Comparison of ENCODE assay signal across 8 cellular contexts in the genomic region with DNA sequence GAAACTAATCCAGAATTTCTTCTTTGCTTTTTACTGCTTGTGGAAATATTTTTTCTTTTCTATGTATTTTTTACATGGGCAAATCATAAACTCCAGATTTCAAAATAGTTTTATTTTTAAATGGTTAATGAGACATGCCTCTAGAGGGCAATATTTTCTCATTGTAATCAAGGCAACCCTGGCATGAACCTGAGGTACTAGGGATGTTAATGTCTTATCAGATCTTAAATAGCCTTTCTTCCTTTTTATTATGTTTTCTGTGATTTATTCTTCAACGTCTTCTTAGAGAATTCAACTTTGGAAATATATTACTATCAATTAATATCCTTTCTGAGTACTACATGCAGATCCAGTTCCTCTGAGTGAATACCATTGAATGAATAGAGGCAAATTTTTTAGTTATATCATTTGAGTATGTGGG.
DNase-seq lines count a peak whose midpoint lies in the region; ATAC-seq, FAIRE-seq and TF ChIP-seq lines count a peak whose summit lies in the region.

No MANE protein-coding gene starts in this region.

- H3K27ac ChIP-seq in SJCRH30: no peak overlapping the region
- H3K27ac ChIP-seq in small intestine (ENCODE audit: low read depth in 1 of 2, low read length in 1 of 2): no peak overlapping the region

- peaks cover 3% of the 10 kb centered on the region for H3K27me3 Mint-ChIP-seq in activated T-helper 1 cell treated with anti-CD3 and anti-CD28 coated beads, Interleukin-12 subunit alpha, Interleukin-12 subunit beta, Interleukin-2, Interleukin-4 antibody, amounts not matched to agents 30 ng/mL and 10 ng/mL and 1 ng/mL, durations not matched to agents 14 hours and 24 hours and 36 hours (ENCODE audit: insufficient read depth)

- H3K36me3 Mint-ChIP-seq in activated T-helper 1 cell treated with anti-CD3 and anti-CD28 coated beads, Interleukin-12 subunit alpha, Interleukin-12 subunit beta, Interleukin-2, Interleukin-4 antibody, amounts not matched to agents 30 ng/mL and 10 ng/mL and 1 ng/mL, durations not matched to agents 14 hours and 24 hours and 36 hours (ENCODE audit: low read depth): peaks cover 2% of the 10 kb centered on the region

- H3K4me1 Mint-ChIP-seq in activated T-helper 1 cell treated with anti-CD3 and anti-CD28 coated beads, Interleukin-12 subunit alpha, Interleukin-12 subunit beta, Interleukin-2, Interleukin-4 antibody, amounts not matched to agents 30 ng/mL and 10 ng/mL and 1 ng/mL, durations not matched to agents 14 hours and 24 hours and 36 hours (ENCODE audit: low read depth): peaks cover 4% of the 10 kb centered on the region

- peak; percentile 91 for FAIRE-seq in small intestine (lab: Jason Lieb, UNC)

- DNase-seq in DMS114 treated with DMSO at 0.1 percent for 48 hours (lab: John Stamatoyannopoulos, UW; ENCODE audit: unreplicated experiment) (peak; percentile 23), HuH-7.5 (ENCODE audit: low spot score) (peak; percentile 10), SJCRH30 (peak; percentile 18 to 70), fibroblast of the aortic adventitia (ENCODE audit: low read depth) (peak; percentile 75), small intestine (peak; percentile 35)
- no peak for DNase-seq in activated T-helper 1 cell treated with anti-CD3 and anti-CD28 coated beads, Interleukin-12 subunit alpha, Interleukin-12 subunit beta, Interleukin-2, Interleukin-4 antibody, amounts not matched to agents 30 ng/mL and 10 ng/mL and 1 ng/mL, durations not matched to agents 14 hours and 24 hours and 36 hours (ENCODE audit: low spot score)
- DNase-seq in stimulated activated CD4-positive, alpha-beta T cell treated with anti-CD3 and anti-CD28 coated beads, Interleukin-2, amount 100 ng/mL, for 24 hours: no peak

- H3K9me3 Mint-ChIP-seq in activated T-helper 1 cell treated with anti-CD3 and anti-CD28 coated beads, Interleukin-12 subunit alpha, Interleukin-12 subunit beta, Interleukin-2, Interleukin-4 antibody, amounts not matched to agents 30 ng/mL and 10 ng/mL and 1 ng/mL, durations not matched to agents 14 hours and 24 hours and 36 hours: peaks cover 3% of the 10 kb centered on the region

- H3K27ac Mint-ChIP-seq in activated T-helper 1 cell treated with anti-CD3 and anti-CD28 coated beads, Interleukin-12 subunit alpha, Interleukin-12 subunit beta, Interleukin-2, Interleukin-4 antibody, amounts not matched to agents 30 ng/mL and 10 ng/mL and 1 ng/mL, durations not matched to agents 14 hours and 24 hours and 36 hours: no peak overlapping the region

- ATAC-seq in HG03520 (IDR thresholded peaks at IDR 0.05; ENCODE audit: unreplicated experiment): no peak

- H3K36me3 ChIP-seq in SJCRH30: no peaks in the 10 kb centered on the region
- H3K36me3 ChIP-seq in small intestine (ENCODE audit: control insufficient read depth in 2 of 2, insufficient read depth in 2 of 2, low read length in 2 of 2): no peaks in the 10 kb centered on the region

- peak; percentile 34 for TF ChIP-seq CTCF in fibroblast of the aortic adventitia (IDR thresholded peaks at IDR 0.05; ENCODE audit: insufficient read depth, low read length)

- H3K4me3 Mint-ChIP-seq in activated T-helper 1 cell treated with anti-CD3 and anti-CD28 coated beads, Interleukin-12 subunit alpha, Interleukin-12 subunit beta, Interleukin-2, Interleukin-4 antibody, amounts not matched to agents 30 ng/mL and 10 ng/mL and 1 ng/mL, durations not matched to agents 14 hours and 24 hours and 36 hours: no peak overlapping the region

- intact Hi-C loops in activated T-helper 1 cell treated with anti-CD3 and anti-CD28 coated beads, Interleukin-12 subunit alpha, Interleukin-12 subunit beta, Interleukin-2, Interleukin-4 antibody, amounts not matched to agents 30 ng/mL and 10 ng/mL and 1 ng/mL, durations not matched to agents 14 hours and 24 hours and 36 hours (cut with micrococcal nuclease): loop anchor here (1.0 to 10.0 kb wide), 5 partner anchors 282 to 452 kb away; a partner anchor contains a TSS

- H3K4me3 ChIP-seq in SJCRH30 (no peak overlapping the region), fibroblast of the aortic adventitia (ENCODE audit: low read depth, low read length) (no peak overlapping the region), small intestine (ENCODE audit: low read depth in 1 of 2, low read length in 2 of 2) (no peak overlapping the region)

- WGBS in small intestine, 3 donors: 0 to 3% (median 2%) methylated on average over 1 of the region's 1 CpG

- H3K4me1 ChIP-seq in SJCRH30 (0 out of 2 replicates have a peak, but pooled peaks cover 4% of the 10 kb centered on the region), small intestine (ENCODE audit: control insufficient read depth in 2 of 2, insufficient read depth in 1 of 2, low read depth in 1 of 2, low read length in 1 of 2) (no peaks in the 10 kb centered on the region)

- H3K9me3 ChIP-seq in SJCRH30 (replicated peaks) (no peaks in the 10 kb centered on the region), small intestine (ENCODE audit: control insufficient read depth, low read depth) (no peaks in the 10 kb centered on the region)

- H3K27me3 ChIP-seq in SJCRH30 (no peaks in the 10 kb centered on the region), small intestine (ENCODE audit: control insufficient read depth in 2 of 2, insufficient read depth in 2 of 2, low read length in 2 of 2) (no peaks in the 10 kb centered on the region)

Comparison
In these comparisons a context has a peak if more than half of its experiments do, and no peak if none do; other contexts are left out.
1. DNase-seq: peak in DMS114 treated with DMSO at 0.1 percent for 48 hours (single experiment), HuH-7.5 (single experiment), SJCRH30 (2 of 2), fibroblast of the aortic adventitia (single experiment) and small intestine (single experiment); none in activated T-helper 1 cell treated with anti-CD3 and anti-CD28 coated beads, Interleukin-12 subunit alpha, Interleukin-12 subunit beta, Interleukin-2, Interleukin-4 antibody, amounts not matched to agents 30 ng/mL and 10 ng/mL and 1 ng/mL, durations not matched to agents 14 hours and 24 hours and 36 hours (single experiment) and stimulated activated CD4-positive, alpha-beta T cell treated with anti-CD3 and anti-CD28 coated beads, Interleukin-2, amount 100 ng/mL, for 24 hours (0 of 2).